ENCODE assay signal across 1 cellular context in genomic region chr15:45187894-45188830, GRCh38.
TF ChIP-seq lines count a peak whose summit lies in the region.

A gene with protein sequence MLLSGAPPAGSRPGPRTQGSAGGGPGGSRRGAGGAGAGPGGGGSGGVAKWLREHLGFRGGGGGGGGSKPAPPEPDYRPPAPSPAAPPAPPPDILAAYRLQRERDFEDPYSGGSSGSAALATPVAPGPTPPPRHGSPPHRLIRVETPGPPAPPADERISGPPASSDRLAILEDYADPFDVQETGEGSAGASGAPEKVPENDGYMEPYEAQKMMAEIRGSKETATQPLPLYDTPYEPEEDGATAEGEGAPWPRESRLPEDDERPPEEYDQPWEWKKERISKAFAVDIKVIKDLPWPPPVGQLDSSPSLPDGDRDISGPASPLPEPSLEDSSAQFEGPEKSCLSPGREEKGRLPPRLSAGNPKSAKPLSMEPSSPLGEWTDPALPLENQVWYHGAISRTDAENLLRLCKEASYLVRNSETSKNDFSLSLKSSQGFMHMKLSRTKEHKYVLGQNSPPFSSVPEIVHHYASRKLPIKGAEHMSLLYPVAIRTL (minus strand): TSS chr15:45187966. CDS start chr15:45187951, 15 bp downstream.

TF ChIP-seq in IMR-90, 13 proteins besides CTCF, POLR2A, EP300 and RAD21 (continued from another document):
- TF ChIP-seq, protein P1, sequence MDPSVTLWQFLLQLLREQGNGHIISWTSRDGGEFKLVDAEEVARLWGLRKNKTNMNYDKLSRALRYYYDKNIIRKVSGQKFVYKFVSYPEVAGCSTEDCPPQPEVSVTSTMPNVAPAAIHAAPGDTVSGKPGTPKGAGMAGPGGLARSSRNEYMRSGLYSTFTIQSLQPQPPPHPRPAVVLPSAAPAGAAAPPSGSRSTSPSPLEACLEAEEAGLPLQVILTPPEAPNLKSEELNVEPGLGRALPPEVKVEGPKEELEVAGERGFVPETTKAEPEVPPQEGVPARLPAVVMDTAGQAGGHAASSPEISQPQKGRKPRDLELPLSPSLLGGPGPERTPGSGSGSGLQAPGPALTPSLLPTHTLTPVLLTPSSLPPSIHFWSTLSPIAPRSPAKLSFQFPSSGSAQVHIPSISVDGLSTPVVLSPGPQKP (IDR thresholded peaks at IDR 0.05; ENCODE audit: borderline replicate concordance, low read depth, low read length), result no peak
- no peak for TF ChIP-seq SMC3 (IDR thresholded peaks at IDR 0.05; ENCODE audit: low read depth, low read length)
- TF ChIP-seq CEBPB (IDR thresholded peaks at IDR 0.05; ENCODE audit: low read depth, low read length), result no peak
- no peak for TF ChIP-seq BHLHE40 (IDR thresholded peaks at IDR 0.05; ENCODE audit: low read depth, low read length)
